Comparison of ENCODE assay signal across 8 cellular contexts in the genomic region with DNA sequence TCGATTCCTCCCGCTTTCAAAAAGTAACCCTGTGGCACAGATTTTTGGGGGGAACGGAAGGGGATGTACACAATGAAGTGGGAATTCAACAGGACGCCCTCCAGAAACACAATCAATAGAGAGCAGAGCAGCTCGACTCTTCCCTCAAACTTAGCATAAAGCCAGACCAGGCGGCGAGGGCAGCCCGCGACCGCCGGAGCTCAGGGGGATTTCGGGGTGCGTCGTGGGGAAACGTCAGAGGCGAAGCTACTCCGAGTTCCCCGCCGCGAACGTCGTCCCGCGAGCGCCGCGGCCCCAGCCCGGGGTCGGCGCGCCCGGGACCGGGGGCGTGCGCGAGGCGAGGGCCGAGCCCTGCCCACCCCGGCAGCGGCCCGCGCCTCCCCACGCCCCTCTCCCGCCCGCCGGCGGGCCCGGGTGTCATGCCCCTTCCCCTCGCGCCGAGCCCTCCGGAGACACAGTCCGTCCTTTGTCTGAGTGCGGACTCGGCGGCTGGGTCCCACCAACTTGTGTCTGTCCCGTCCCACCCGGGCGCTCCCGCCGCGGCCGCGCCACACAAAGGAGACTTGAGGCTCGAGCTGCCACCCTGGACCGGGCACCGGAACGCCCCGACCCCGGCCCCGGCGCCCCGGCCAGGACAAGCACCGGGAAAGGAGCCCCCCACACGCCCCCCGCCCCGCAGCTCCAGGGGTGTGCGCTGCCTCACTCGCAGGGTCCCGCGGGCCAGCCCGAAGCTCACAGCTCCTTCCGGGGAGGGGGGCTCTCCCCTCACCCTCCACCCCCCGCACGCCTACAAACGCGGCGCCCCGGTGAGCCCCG. TPM values are rescaled to one million over a fixed set of nuclear protein-coding genes. Genes with fewer than 3 reads are reported as not detected.
DNase-seq lines count a peak whose midpoint lies in the region; ATAC-seq and TF ChIP-seq lines count a peak whose summit lies in the region.

No MANE protein-coding gene starts in this region.

- no peaks in the 10 kb centered on the region for H3K36me3 Mint-ChIP-seq in memory B cell

- H3K27me3 ChIP-seq in GM06990 (replicated peaks; ENCODE audit: control insufficient read depth, insufficient read depth, low read length) = no peaks in the 10 kb centered on the region

- H3K4me3 ChIP-seq in GM06990 (replicated peaks; ENCODE audit: low read depth, low read length) = peak overlapping the region; percentile 84

- no peaks in the 10 kb centered on the region for H3K36me3 ChIP-seq in GM06990 (ENCODE audit: control insufficient read depth, insufficient read depth, low read length)

- TF ChIP-seq CTCF in GM06990 (IDR thresholded peaks at IDR 0.05; ENCODE audit: insufficient read depth, low read length, poor library complexity, severe bottlenecking) = no peak

- no peaks in the 10 kb centered on the region for H3K9me3 Mint-ChIP-seq in memory B cell

- H3K4me3 Mint-ChIP-seq in memory B cell = peak overlapping the region; percentile 92

- peak; percentile 75 for DNase-seq in GM06990 (ENCODE audit: extremely low read depth, insufficient read length)
- DNase-seq in LHCN-M2 (ENCODE audit: low read depth) = peak; percentile 15
- DNase-seq in activated CD4-positive, alpha-beta T cell treated with anti-CD3 and anti-CD28 coated beads, Interleukin-2, amount 50 U/mL, for 48 hours = peak; percentile 47 to 53
- DNase-seq in effector CD8-positive, alpha-beta T cell (lab: John Stamatoyannopoulos, UW) = peak; percentile 59
- peak; percentile 68 to 71 for DNase-seq in memory B cell (ENCODE audit: low spot score in 2 of 2)
- DNase-seq in stimulated activated CD8-positive, alpha-beta memory T cell treated with anti-CD3 and anti-CD28 coated beads, Interleukin-12 subunit alpha, Interleukin-12 subunit beta, amount 100 ng/mL, for 24 hours (ENCODE audit: extremely low read depth) = peak; percentile 15
- DNase-seq in NCI-H187 treated with DMSO at 0.1 percent for 48 hours (lab: John Stamatoyannopoulos, UW) = no peak

- H3K27ac Mint-ChIP-seq in memory B cell = peak overlapping the region; percentile 96

- peaks cover 2% of the 10 kb centered on the region for H3K27me3 Mint-ChIP-seq in memory B cell

- peak; percentile 12 for ATAC-seq in GM21786 (IDR thresholded peaks at IDR 0.05; ENCODE audit: unreplicated experiment)
- ATAC-seq in memory B cell (ENCODE audit: low read depth) = peak; percentile 45

- peaks cover 10% of the 10 kb centered on the region for H3K4me1 Mint-ChIP-seq in memory B cell

RNA-seq across cellular contexts. Expression of gene EZH2, which starts 0.7 kb away (rescaled TPM):
- 44.9 and 52.9 TPM in 2 replicates for total RNA-seq in LHCN-M2 (2014; rRNA removed)
- polyA plus RNA-seq in LHCN-M2 (2012) = 17.1 TPM
